7 cellular contexts compared by ENCODE assay signal in genomic region chr5:140108093-140109049, GRCh38. TPM values are rescaled to one million over a fixed set of nuclear protein-coding genes. Genes with fewer than 3 reads are reported as not detected.
DNase-seq lines count a peak whose midpoint lies in the region; ATAC-seq and TF ChIP-seq lines count a peak whose summit lies in the region.

No MANE protein-coding gene starts in this region.

- H3K9me3 ChIP-seq in heart left ventricle: no peaks in the 10 kb centered on the region

- ATAC-seq in heart left ventricle: peak in 1 of 4 donors; percentile 12

- TF ChIP-seq CTCF in GM10248 (IDR thresholded peaks at IDR 0.05; ENCODE audit: control extremely low read depth, extremely low read depth, low read depth, missing control alignments): no peak
- no peak for TF ChIP-seq CTCF in heart left ventricle (IDR thresholded peaks at IDR 0.05)
- TF ChIP-seq CTCF in GM20000 (IDR thresholded peaks at IDR 0.05; ENCODE audit: extremely low read depth, missing control alignments): no peak

- H3K4me3 ChIP-seq in heart left ventricle: peak overlapping the region; percentile 41 to 87 (median 74)
- H3K4me3 ChIP-seq in rectal smooth muscle tissue (ENCODE audit: low read length): peak overlapping the region; percentile 77

- H3K4me1 ChIP-seq in heart left ventricle (peaks cover 5 to 61% (median 36%) of the 10 kb centered on the region in 12 donors), rectal smooth muscle tissue (ENCODE audit: control insufficient read depth, insufficient read depth, low read length) (peaks cover 5% of the 10 kb centered on the region)

- CTCF ChIA-PET in GM10248 (lab: Yijun Ruan, JAX): interaction anchor here (1.0 to 3.4 kb wide), 8 partner anchors 13 to 321 kb away, joined by 3 to 18 read pairs (median 5); no protein-coding TSS in a partner anchor

- H3K27ac ChIP-seq in heart left ventricle (peak overlapping the region; percentile 95 to 100 (median 98)), rectal smooth muscle tissue (ENCODE audit: low read depth, low read length) (peak overlapping the region; percentile 99)

- no peak for TF ChIP-seq POLR2A in heart left ventricle (IDR thresholded peaks at IDR 0.05)

- H3K27me3 ChIP-seq in heart left ventricle (peaks cover 0 to 17% (median 0%) of the 10 kb centered on the region in 9 donors), rectal smooth muscle tissue (ENCODE audit: control insufficient read depth, insufficient read depth, low read length) (no peaks in the 10 kb centered on the region)

- H3K36me3 ChIP-seq in heart left ventricle: no peaks in the 10 kb centered on the region
- H3K36me3 ChIP-seq in rectal smooth muscle tissue (ENCODE audit: control insufficient read depth, insufficient read depth, low read length): no peaks in the 10 kb centered on the region

- intact Hi-C loops in heart left ventricle (cut with DNase I): loop anchor here in 3 of 10 donors (5.0 kb wide), 2 partner anchors 34 to 49 kb away; no protein-coding TSS in a partner anchor

- POLR2A ChIA-PET in GM10248 (lab: Yijun Ruan, JAX): interaction anchor here (0.6 kb wide), 1 partner anchor 10 kb away, joined by 3 read pairs; no protein-coding TSS in a partner anchor

- DNase-seq in GM10248 (ENCODE audit: extremely low spot score) (peak; percentile 38), LoVo (ENCODE audit: low spot score) (peak; percentile 25), activated gamma-delta T cell (lab: John Stamatoyannopoulos, UW) (peak; percentile 14), heart left ventricle (peak; percentile 22 to 54 (median 32)), GM20000 (ENCODE audit: low spot score) (no peak), NCI-H446 treated with DMSO at 0.1 percent for 48 hours (lab: John Stamatoyannopoulos, UW) (no peak)

- 4 to 10% (median 6%) methylated on average over 26 to 53 of the region's 53 CpGs for WGBS in heart left ventricle, 4 donors

- peak overlapping the region; percentile 78 for H3K9ac ChIP-seq in rectal smooth muscle tissue (ENCODE audit: low read length)

RNA-seq across cellular contexts. Expression of gene PURA, which starts 5.5 kb away (rescaled TPM):
- total RNA-seq in heart left ventricle: 10 to 100 TPM; 18.9 to 30.9 (median 20.3) TPM
- polyA plus RNA-seq in heart left ventricle: 1 to 10 TPM; 5.6 to 7.4 TPM

RNA-seq across cellular contexts. Expression of gene IGIP, which starts 17.4 kb away (rescaled TPM):
- total RNA-seq in heart left ventricle: 10 to 100 TPM in 7 of 9 donors, 1 to 10 TPM in 2; 9.8 to 18.3 (median 10.6) TPM
- 1 to 10 TPM; 5.8 to 6.9 TPM for polyA plus RNA-seq in heart left ventricle

Comparison
In these comparisons a context has a peak if more than half of its experiments do, and no peak if none do; other contexts are left out.
1. DNase-seq: peak in GM10248 (single experiment), LoVo (single experiment), activated gamma-delta T cell (single experiment) and heart left ventricle (5 of 5); none in GM20000 (single experiment) and NCI-H446 treated with DMSO at 0.1 percent for 48 hours (single experiment).